ENCODE assay signal across 17 cellular contexts in genomic region chr1:14943516-14943851, GRCh38.
DNase-seq lines count a peak whose midpoint lies in the region; ATAC-seq and TF ChIP-seq lines count a peak whose summit lies in the region.
"Had no signal": no experiment of that assay in that cellular context is flagged by ENCODE, and none has a peak within 500 bp of the region (broad histone marks: within the 10 kb centered on the region; RNA-seq: fewer than 3 reads in every experiment).

No MANE protein-coding gene starts in this region.

- TF ChIP-seq POLR2A in esophagus muscularis mucosa (IDR thresholded peaks at IDR 0.05; ENCODE audit: low read depth) = no peak

- peak overlapping the region; percentile 36 for H3K4me2 ChIP-seq in parathyroid adenoma (ENCODE audit: low read length)
- H3K4me2 ChIP-seq in Karpas-422 (ENCODE audit: low read depth, low read length, poor library complexity, severe bottlenecking) = no peak overlapping the region

- H3K9me2 ChIP-seq in Karpas-422 (replicated peaks; ENCODE audit: insufficient read depth, low read length) = no peaks in the 10 kb centered on the region

- H3K36me3 ChIP-seq in esophagus muscularis mucosa (no peaks in the 10 kb centered on the region), parathyroid adenoma (ENCODE audit: control insufficient read depth, insufficient read depth, low read length) (no peaks in the 10 kb centered on the region), Karpas-422 (ENCODE audit: insufficient read depth, low read length) (no peaks in the 10 kb centered on the region)

- H3K4me1 ChIP-seq in esophagus muscularis mucosa = peaks cover 49 to 74% (median 71%) of the 10 kb centered on the region in 4 donors
- peaks cover 53% of the 10 kb centered on the region for H3K4me1 ChIP-seq in parathyroid adenoma
- H3K4me1 ChIP-seq in Karpas-422 (ENCODE audit: low read length) = no peaks in the 10 kb centered on the region

- H3K27ac Mint-ChIP-seq in WTC11 = peak overlapping the region; percentile 89
- H3K27ac Mint-ChIP-seq in type B pancreatic cell = peak overlapping the region; percentile 87
- H3K27ac Mint-ChIP-seq: activated naive CD4-positive, alpha-beta T cell treated with anti-CD3 and anti-CD28 coated beads, Interleukin-2, amount 50 U/mL, for 24 hours; T-helper 1 cell treated with Interleukin-12 subunit alpha and Interleukin-12 subunit beta and Interleukin-4 antibody, amounts not matched to agents 30 μg/mL and 1 μg/mL, for 36 hours had no signal

- H3K4me1 Mint-ChIP-seq in WTC11 (peaks cover 56% of the 10 kb centered on the region), type B pancreatic cell (ENCODE audit: unreplicated experiment) (peaks cover 43% of the 10 kb centered on the region)
- H3K4me1 Mint-ChIP-seq: activated naive CD4-positive, alpha-beta T cell treated with anti-CD3 and anti-CD28 coated beads, Interleukin-2, amount 50 U/mL, for 24 hours had no signal

- DNase-seq in WTC11 (ENCODE audit: low spot score) (no peak), esophagus muscularis mucosa (ENCODE audit: extremely low spot score) (no peak), type B pancreatic cell (ENCODE audit: extremely low spot score, unreplicated experiment) (no peak), Karpas-422 (no peak), SW 1271 (lab: John Stamatoyannopoulos, UW) (no peak), RWPE1 (ENCODE audit: low spot score) (no peak)
- DNase-seq: activated CD8-positive, alpha-beta memory T cell treated with anti-CD3 and anti-CD28 coated beads, Interleukin-2, amount 50 U/mL, for 48 hours; cerebellar nuclear complex; H9; mucosa of descending colon; NCI-H748 treated with DMSO at 0.1 percent for 48 hours; RPMI8226 had no signal

- POLR2A ChIA-PET in WTC11 (lab: Charles Lee) (interaction anchor here (0.7 to 1.4 kb wide), 2 partner anchors 11 to 36 kb away, joined by 3 to 5 read pairs; no protein-coding TSS in a partner anchor), RWPE1 (lab: Yijun Ruan, JAX; ENCODE audit: low non-redundant PET) (no interaction called here)

- H3K27ac ChIP-seq in esophagus muscularis mucosa (replicated peaks in 1 of 4) = peak overlapping the region; percentile 85 to 90 (median 87)
- H3K27ac ChIP-seq in parathyroid adenoma = peak overlapping the region; percentile 98
- H3K27ac ChIP-seq in Karpas-422 (ENCODE audit: low read length) = no peak overlapping the region
- H3K27ac ChIP-seq in RWPE1 = no peak overlapping the region
- H3K27ac ChIP-seq: C4-2B had no signal

- H4K20me1 ChIP-seq in Karpas-422 (ENCODE audit: insufficient read depth, low read depth, low read length) = no peaks in the 10 kb centered on the region

- H3K36me3 Mint-ChIP-seq in WTC11 (no peaks in the 10 kb centered on the region), type B pancreatic cell (no peaks in the 10 kb centered on the region)
- H3K36me3 Mint-ChIP-seq: activated naive CD4-positive, alpha-beta T cell treated with anti-CD3 and anti-CD28 coated beads, Interleukin-2, amount 50 U/mL, for 24 hours had no signal

- H3K27me3 Mint-ChIP-seq in WTC11 (ENCODE audit: low read depth) = no peaks in the 10 kb centered on the region
- H3K27me3 Mint-ChIP-seq in type B pancreatic cell = no peaks in the 10 kb centered on the region
- H3K27me3 Mint-ChIP-seq: activated naive CD4-positive, alpha-beta T cell treated with anti-CD3 and anti-CD28 coated beads, Interleukin-2, amount 50 U/mL, for 24 hours had no signal

- ATAC-seq in WTC11 = no peak
- ATAC-seq: activated CD4-positive, CD25-positive, alpha-beta regulatory T cell treated with anti-CD3 and anti-CD28 coated beads, Interleukin-2, amount 50 U/mL, for 24 hours; mucosa of descending colon had no signal

- 0 out of 2 replicates have a peak, but pooled peaks cover 5% of the 10 kb centered on the region for H3K9me3 Mint-ChIP-seq in WTC11
- H3K9me3 Mint-ChIP-seq in type B pancreatic cell = no peaks in the 10 kb centered on the region
- H3K9me3 Mint-ChIP-seq: activated naive CD4-positive, alpha-beta T cell treated with anti-CD3 and anti-CD28 coated beads, Interleukin-2, amount 50 U/mL, for 24 hours; H9; T-helper 1 cell treated with Interleukin-12 subunit alpha and Interleukin-12 subunit beta and Interleukin-4 antibody, amounts not matched to agents 30 μg/mL and 1 μg/mL, for 36 hours had no signal

- CTCF ChIA-PET in WTC11 (lab: Charles Lee) = interaction anchor here (0.6 kb wide), 1 partner anchor 571 kb away, joined by 4 read pairs; no protein-coding TSS in a partner anchor
- CTCF ChIA-PET in RWPE1 (lab: Yijun Ruan, JAX) = no interaction called here

- WGBS in esophagus muscularis mucosa = 92% methylated on average over 9 of the region's 9 CpGs

- H3K9ac ChIP-seq in parathyroid adenoma (no peak overlapping the region), Karpas-422 (ENCODE audit: low read length) (no peak overlapping the region)

- H3K4me3 ChIP-seq in esophagus muscularis mucosa (no peak overlapping the region), parathyroid adenoma (ENCODE audit: low read depth, low read length) (no peak overlapping the region), Karpas-422 (ENCODE audit: low read length) (no peak overlapping the region)
- H3K4me3 ChIP-seq: mucosa of descending colon had no signal

- no peak overlapping the region for H3K4me3 Mint-ChIP-seq in WTC11
- H3K4me3 Mint-ChIP-seq in type B pancreatic cell = peak overlapping the region; percentile 58
- H3K4me3 Mint-ChIP-seq: activated naive CD4-positive, alpha-beta T cell treated with anti-CD3 and anti-CD28 coated beads, Interleukin-2, amount 50 U/mL, for 24 hours; H9; T-helper 1 cell treated with Interleukin-12 subunit alpha and Interleukin-12 subunit beta and Interleukin-4 antibody, amounts not matched to agents 30 μg/mL and 1 μg/mL, for 36 hours had no signal

- TF ChIP-seq CTCF in WTC11 (IDR thresholded peaks at IDR 0.05) = no peak
- no peak for TF ChIP-seq CTCF in esophagus muscularis mucosa (IDR thresholded peaks at IDR 0.05)
- TF ChIP-seq CTCF in parathyroid adenoma (IDR thresholded peaks at IDR 0.05) = no peak
- no peak for TF ChIP-seq CTCF in type B pancreatic cell (conservative IDR thresholded peaks at IDR 0.05)
- no peak for TF ChIP-seq CTCF in RWPE1 (conservative IDR thresholded peaks at IDR 0.05; ENCODE audit: low read depth)

- H3K79me2 ChIP-seq in parathyroid adenoma = peaks cover 19% of the 10 kb centered on the region
- H3K79me2 ChIP-seq in Karpas-422 (ENCODE audit: low read length) = no peaks in the 10 kb centered on the region

- H3K9me3 ChIP-seq in esophagus muscularis mucosa (no peaks in the 10 kb centered on the region), parathyroid adenoma (ENCODE audit: control insufficient read depth, low read length) (no peaks in the 10 kb centered on the region), Karpas-422 (ENCODE audit: low read length) (no peaks in the 10 kb centered on the region)
- H3K9me3 ChIP-seq: mucosa of descending colon had no signal

- H3K27me3 ChIP-seq in esophagus muscularis mucosa (no peaks in the 10 kb centered on the region), parathyroid adenoma (ENCODE audit: control insufficient read depth, insufficient read depth, low read length) (no peaks in the 10 kb centered on the region), Karpas-422 (ENCODE audit: low read length) (0 out of 2 replicates have a peak, but pooled peaks cover 2% of the 10 kb centered on the region)

- intact Hi-C loops in esophagus muscularis mucosa (cut with DNase I) = no loop called here

- no peak overlapping the region for H2AFZ ChIP-seq in parathyroid adenoma
- H2AFZ ChIP-seq in Karpas-422 (ENCODE audit: low read length) = no peak overlapping the region

- no peak for TF ChIP-seq EP300 in esophagus muscularis mucosa (IDR thresholded peaks at IDR 0.05)

TF ChIP-seq in WTC11, 78 proteins besides CTCF, POLR2A, EP300 and RAD21 (continues in another document):
- TF ChIP-seq, protein P1, sequence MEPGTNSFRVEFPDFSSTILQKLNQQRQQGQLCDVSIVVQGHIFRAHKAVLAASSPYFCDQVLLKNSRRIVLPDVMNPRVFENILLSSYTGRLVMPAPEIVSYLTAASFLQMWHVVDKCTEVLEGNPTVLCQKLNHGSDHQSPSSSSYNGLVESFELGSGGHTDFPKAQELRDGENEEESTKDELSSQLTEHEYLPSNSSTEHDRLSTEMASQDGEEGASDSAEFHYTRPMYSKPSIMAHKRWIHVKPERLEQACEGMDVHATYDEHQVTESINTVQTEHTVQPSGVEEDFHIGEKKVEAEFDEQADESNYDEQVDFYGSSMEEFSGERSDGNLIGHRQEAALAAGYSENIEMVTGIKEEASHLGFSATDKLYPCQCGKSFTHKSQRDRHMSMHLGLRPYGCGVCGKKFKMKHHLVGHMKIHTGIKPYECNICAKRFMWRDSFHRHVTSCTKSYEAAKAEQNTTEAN (CRISPR knock-in tag; IDR thresholded peaks at IDR 0.05) = no peak
- TF ChIP-seq KAT7 (CRISPR knock-in tag; IDR thresholded peaks at IDR 0.05; ENCODE audit: borderline replicate concordance) (no peak), SOX15 (CRISPR knock-in tag; IDR thresholded peaks at IDR 0.05) (no peak), FOXP1 (CRISPR knock-in tag; IDR thresholded peaks at IDR 0.05; ENCODE audit: borderline replicate concordance) (no peak), CREB1 (CRISPR knock-in tag; IDR thresholded peaks at IDR 0.05) (no peak), MLX (CRISPR knock-in tag; IDR thresholded peaks at IDR 0.05) (no peak), JAZF1 (CRISPR knock-in tag; IDR thresholded peaks at IDR 0.05) (no peak)
- TF ChIP-seq, protein P2, sequence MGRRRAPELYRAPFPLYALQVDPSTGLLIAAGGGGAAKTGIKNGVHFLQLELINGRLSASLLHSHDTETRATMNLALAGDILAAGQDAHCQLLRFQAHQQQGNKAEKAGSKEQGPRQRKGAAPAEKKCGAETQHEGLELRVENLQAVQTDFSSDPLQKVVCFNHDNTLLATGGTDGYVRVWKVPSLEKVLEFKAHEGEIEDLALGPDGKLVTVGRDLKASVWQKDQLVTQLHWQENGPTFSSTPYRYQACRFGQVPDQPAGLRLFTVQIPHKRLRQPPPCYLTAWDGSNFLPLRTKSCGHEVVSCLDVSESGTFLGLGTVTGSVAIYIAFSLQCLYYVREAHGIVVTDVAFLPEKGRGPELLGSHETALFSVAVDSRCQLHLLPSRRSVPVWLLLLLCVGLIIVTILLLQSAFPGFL (CRISPR knock-in tag; IDR thresholded peaks at IDR 0.05; ENCODE audit: borderline replicate concordance) = no peak
- TF ChIP-seq, protein P3, sequence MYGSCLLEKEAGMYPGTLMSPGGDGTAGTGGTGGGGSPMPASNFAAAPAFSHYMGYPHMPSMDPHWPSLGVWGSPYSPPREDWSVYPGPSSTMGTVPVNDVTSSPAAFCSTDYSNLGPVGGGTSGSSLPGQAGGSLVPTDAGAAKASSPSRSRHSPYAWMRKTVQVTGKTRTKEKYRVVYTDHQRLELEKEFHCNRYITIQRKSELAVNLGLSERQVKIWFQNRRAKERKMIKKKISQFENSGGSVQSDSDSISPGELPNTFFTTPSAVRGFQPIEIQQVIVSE (CRISPR knock-in tag; IDR thresholded peaks at IDR 0.05; ENCODE audit: borderline replicate concordance) = no peak

Comparison
In these comparisons a context has a peak if more than half of its experiments do, and no peak if none do; other contexts are left out.
1. H3K27ac ChIP-seq: peak in esophagus muscularis mucosa (4 of 4) and parathyroid adenoma (single experiment); none in Karpas-422 (single experiment) and RWPE1 (single experiment).